Comparison of ENCODE assay signal across 8 cellular contexts in the genomic region with DNA sequence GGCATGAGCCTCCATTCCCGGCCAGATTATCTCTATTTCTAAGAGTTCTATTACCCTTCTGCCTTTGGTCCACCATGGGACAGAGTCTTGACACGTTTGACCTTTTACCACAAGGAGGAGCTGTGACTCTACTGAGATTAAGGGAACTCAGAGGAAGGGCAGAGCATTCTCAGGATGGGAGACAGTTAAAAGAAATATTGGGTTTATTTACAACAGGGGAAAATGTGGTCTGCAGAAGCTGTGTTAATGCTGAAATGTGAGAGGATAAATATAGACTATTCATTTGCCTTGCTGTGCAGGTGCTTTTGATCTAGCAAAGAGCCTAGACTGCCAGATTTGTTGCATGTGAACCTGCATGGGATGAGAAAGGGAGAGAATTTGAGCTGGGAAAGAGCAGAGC. TPM values are rescaled to one million over a fixed set of nuclear protein-coding genes. Genes with fewer than 3 reads are reported as not detected.
DNase-seq lines count a peak whose midpoint lies in the region; ATAC-seq and TF ChIP-seq lines count a peak whose summit lies in the region.

No MANE protein-coding gene starts in this region.

- H3K4me3 ChIP-seq in HEK293 (ENCODE audit: low read depth, low read length), result no peak overlapping the region

- DNase-seq in ELF-1 (ENCODE audit: low read depth, low spot score) (peak; percentile 26), SKM-1 (lab: John Stamatoyannopoulos, UW; ENCODE audit: unreplicated experiment) (peak; percentile 23), medulla oblongata (ENCODE audit: extremely low spot score) (peak; percentile 61), left lobe of liver (ENCODE audit: low spot score) (no peak), OCI-M2 (lab: John Stamatoyannopoulos, UW; ENCODE audit: unreplicated experiment) (no peak)

- no peaks in the 10 kb centered on the region for H3K4me1 ChIP-seq in HEK293 (ENCODE audit: control insufficient read depth, insufficient read depth, low read length)

- POLR2A ChIA-PET in HEK293 (lab: Yijun Ruan, JAX), result no interaction called here

- H3K9me3 ChIP-seq in HEK293 (ENCODE audit: control insufficient read depth, insufficient read depth, low read depth, low read length), result no peaks in the 10 kb centered on the region

- H3K27ac ChIP-seq in HEK293 (ENCODE audit: extremely low read depth, low read depth, low read length), result no peak overlapping the region

- ATAC-seq in GM18909 (IDR thresholded peaks at IDR 0.05; ENCODE audit: poor library complexity, unreplicated experiment), result no peak
- no peak for ATAC-seq in HG02623 (IDR thresholded peaks at IDR 0.05; ENCODE audit: unreplicated experiment)
- no peak for ATAC-seq in left lobe of liver

- CTCF ChIA-PET in HEK293 (lab: Yijun Ruan, JAX), result interaction anchor here (0.5 to 5.2 kb wide), 26 partner anchors 10 to 1799 kb away, joined by 3 to 30 read pairs (median 4); no protein-coding TSS in a partner anchor

- no peaks in the 10 kb centered on the region for H3K36me3 ChIP-seq in HEK293 (ENCODE audit: control insufficient read depth in 2 of 2, insufficient read depth in 1 of 2, low read length in 2 of 2)

- TF ChIP-seq CTCF in HEK293 (tag by site-specific recombination; IDR thresholded peaks at IDR 0.05), result 0 out of 2 replicates have a peak, but pooled peaks have one; percentile 10

TF ChIP-seq in HEK293, 187 proteins besides CTCF, POLR2A, EP300 and RAD21:
- TF ChIP-seq ZNF654 (tag by site-specific recombination; IDR thresholded peaks at IDR 0.05; ENCODE audit: low read depth) (0 out of 2 replicates have a peak, but pooled peaks have one; percentile 4), KLF16 (tag by site-specific recombination; IDR thresholded peaks at IDR 0.05) (no peak)

RNA-seq across cellular contexts. Expression of a gene that starts 45.8 kb away (rescaled TPM):
- total RNA-seq in left lobe of liver, result not detected

Comparison
In these comparisons a context has a peak if more than half of its experiments do, and no peak if none do; other contexts are left out.
1. DNase-seq: peak in ELF-1 (single experiment), SKM-1 (single experiment) and medulla oblongata (single experiment); none in left lobe of liver (single experiment) and OCI-M2 (single experiment).